ENCODE assay signal across 10 cellular contexts in genomic region chr4:25970691-25971427, GRCh38. TPM values are rescaled to one million over a fixed set of nuclear protein-coding genes. Genes with fewer than 3 reads are reported as not detected.
DNase-seq lines count a peak whose midpoint lies in the region; ATAC-seq and TF ChIP-seq lines count a peak whose summit lies in the region.
"Had no signal": no experiment of that assay in that cellular context is flagged by ENCODE, and none has a peak within 500 bp of the region (broad histone marks: within the 10 kb centered on the region; RNA-seq: fewer than 3 reads in every experiment).

No MANE protein-coding gene starts in this region.

- no peaks in the 10 kb centered on the region for H3K27me3 ChIP-seq in vagina

- H3K9me2 ChIP-seq in OCI-LY7 (ENCODE audit: insufficient read depth, low read length): no peaks in the 10 kb centered on the region

- peaks cover 1% of the 10 kb centered on the region for H3K9me3 Mint-ChIP-seq in mesothelial cell of epicardium

- H3K36me3 ChIP-seq in OCI-LY7 (ENCODE audit: insufficient read depth, low read length): no peaks in the 10 kb centered on the region
- H3K36me3 ChIP-seq in vagina: no peaks in the 10 kb centered on the region

- H2AFZ ChIP-seq in OCI-LY7 (ENCODE audit: low read length): peak overlapping the region; percentile 75; the same call in 1 of the 2 replicates

- H3K4me2 ChIP-seq in OCI-LY7 (ENCODE audit: low read length): no peak overlapping the region

- H3K4me1 ChIP-seq in OCI-LY7 (ENCODE audit: insufficient read depth, low read length, poor library complexity, severe bottlenecking) (peaks cover 41% of the 10 kb centered on the region), vagina (no peaks in the 10 kb centered on the region)

- H3K4me3 Mint-ChIP-seq in mesothelial cell of epicardium: no peak overlapping the region

- CTCF ChIA-PET in OCI-LY7 (lab: Charles Lee; ENCODE audit: unreplicated experiment) (interaction anchor here (0.7 to 1.3 kb wide), 2 partner anchors 18 to 1859 kb away, joined by 3 to 4 read pairs; no protein-coding TSS in a partner anchor), HEK293T (lab: Yijun Ruan, JAX) (interaction anchor here (1.4 kb wide), 1 partner anchor 17 kb away, joined by 7 read pairs; no protein-coding TSS in a partner anchor)

- no peak for TF ChIP-seq CTCF in OCI-LY7 (conservative IDR thresholded peaks at IDR 0.05; ENCODE audit: low read length)
- no peak for TF ChIP-seq CTCF in mesothelial cell of epicardium (IDR thresholded peaks at IDR 0.05; ENCODE audit: unreplicated experiment)
- TF ChIP-seq CTCF in vagina (IDR thresholded peaks at IDR 0.05): no peak

- H4K20me1 ChIP-seq in OCI-LY7 (ENCODE audit: insufficient read depth, low read length): no peaks in the 10 kb centered on the region

- DNase-seq in DMS53 (lab: John Stamatoyannopoulos, UW) (peak; percentile 97), OCI-LY7 (ENCODE audit: low spot score) (no peak), mesothelial cell of epicardium (ENCODE audit: low spot score in 2 of 2, unreplicated experiment in 2 of 2) (no peak), vagina (ENCODE audit: extremely low spot score in 2 of 2) (no peak), OCI-M2 (lab: John Stamatoyannopoulos, UW; ENCODE audit: unreplicated experiment) (no peak), HEK293T (ENCODE audit: extremely low spot score) (no peak)
- DNase-seq: mammary epithelial cell; stimulated activated CD4-positive, alpha-beta T cell treated with anti-CD3 and anti-CD28 coated beads, Interleukin-1b, Interleukin-23, amount 100 ng/mL, for 48 hours had no signal

- H3K27me3 Mint-ChIP-seq in mesothelial cell of epicardium (ENCODE audit: low read depth): no peaks in the 10 kb centered on the region

- no peak overlapping the region for H3K4me3 ChIP-seq in OCI-LY7 (ENCODE audit: low read depth, low read length, poor library complexity, severe bottlenecking)
- H3K4me3 ChIP-seq in vagina: no peak overlapping the region

- POLR2A ChIA-PET in OCI-LY7 (lab: Charles Lee) (interaction anchor here (0.6 to 1.8 kb wide), 5 partner anchors 9 to 1606 kb away, joined by 3 to 5 read pairs (median 3); partner anchors contain the start of gene SMIM20), HEK293T (lab: Yijun Ruan, JAX) (no interaction called here)

- H3K79me2 ChIP-seq in OCI-LY7 (ENCODE audit: insufficient read depth, low read depth, low read length): no peaks in the 10 kb centered on the region

- peaks cover 3% of the 10 kb centered on the region for H3K36me3 Mint-ChIP-seq in mesothelial cell of epicardium

- no TSS peak for BruUV-seq in OCI-LY7 (replicated peaks; lab: Mats Ljungman, UMichigan)

- peak overlapping the region; percentile 94 for H3K27ac Mint-ChIP-seq in mesothelial cell of epicardium

- TF ChIP-seq POLR2A in vagina (IDR thresholded peaks at IDR 0.05): no peak

- peaks cover 18% of the 10 kb centered on the region for H3K4me1 Mint-ChIP-seq in mesothelial cell of epicardium

- ATAC-seq in esophagus mucosa (peak; percentile 10), HG03469 (IDR thresholded peaks at IDR 0.05; ENCODE audit: unreplicated experiment) (no peak)

- H3K9me3 ChIP-seq in OCI-LY7 (ENCODE audit: low read length): no peaks in the 10 kb centered on the region
- H3K9me3 ChIP-seq in vagina: no peaks in the 10 kb centered on the region

- H3K27ac ChIP-seq in OCI-LY7 (ENCODE audit: low read depth, low read length, poor library complexity, severe bottlenecking) (no peak overlapping the region), vagina (no peak overlapping the region)

- intact Hi-C loops in OCI-LY7 (cut with micrococcal nuclease; ENCODE audit: unreplicated experiment): no loop called here
- intact Hi-C loops in vagina (cut with DNase I): no loop called here

TF ChIP-seq in HEK293T, 16 proteins besides CTCF, POLR2A, EP300 and RAD21:
- TF ChIP-seq PKNOX1 (IDR thresholded peaks at IDR 0.05): no peak
- no peak for TF ChIP-seq ARNT (IDR thresholded peaks at IDR 0.05)
- no peak for TF ChIP-seq BHLHE40 (IDR thresholded peaks at IDR 0.05; ENCODE audit: borderline replicate concordance)
- TF ChIP-seq FOXA1 (IDR thresholded peaks at IDR 0.05): no peak
- no peak for TF ChIP-seq NFRKB (IDR thresholded peaks at IDR 0.05)
- no peak for TF ChIP-seq FOXK2 (IDR thresholded peaks at IDR 0.05)

RNA-seq across cellular contexts. Expression of gene SMIM20, which starts 56.8 kb away (rescaled TPM):
- 33.4 and 44.0 TPM in 2 replicates for total RNA-seq in OCI-LY7 (2014; rRNA removed; shearing (Covaris generic))
- 51.2 and 53.8 TPM in 2 replicates for total RNA-seq in OCI-LY7 (2022)
- total RNA-seq in esophagus mucosa: 14.8 TPM
- total RNA-seq in mesothelial cell of epicardium: 29.7 to 31.5 TPM (median 30.0 TPM) in 3 replicates
- total RNA-seq in vagina: 12.8 TPM
